Comparison of ENCODE assay signal across 8 cellular contexts in genomic region chr16:2682209-2683021, GRCh38. TPM values are rescaled to one million over a fixed set of nuclear protein-coding genes. Genes with fewer than 3 reads are reported as not detected.
A peak's percentile ranks its signal among the peaks of the same experiment; 100 is the strongest.
DNase-seq lines count a peak whose midpoint lies in the region; ATAC-seq and TF ChIP-seq lines count a peak whose summit lies in the region.

KCTD5 (plus strand) TSS chr16:2682523; CDS start chr16:2682549, 26 bp downstream.

- no peak for TF ChIP-seq CTCF in AG04450 (IDR thresholded peaks at IDR 0.05; ENCODE audit: low read depth, low read length)

- no peaks in the 10 kb centered on the region; the same call in 1 of the 2 replicates for H3K9me3 ChIP-seq in AG04450 (ENCODE audit: control insufficient read depth, insufficient read depth, low read length)

- no peaks in the 10 kb centered on the region for H3K27me3 Mint-ChIP-seq in central memory CD8-positive, alpha-beta T cell

- no peaks in the 10 kb centered on the region for H3K27me3 ChIP-seq in AG04450 (ENCODE audit: control insufficient read depth, insufficient read depth, low read length)

- H3K9me3 Mint-ChIP-seq in central memory CD8-positive, alpha-beta T cell = no peaks in the 10 kb centered on the region

- H3K27ac Mint-ChIP-seq in central memory CD8-positive, alpha-beta T cell (ENCODE audit: low read depth) = peak within 1 kb of the TSS; percentile 94

- CTCF ChIA-PET in AG04450 (lab: Charles Lee) = interaction anchor here (1.0 kb wide), 1 partner anchor 238 kb away, joined by 4 read pairs; no protein-coding TSS in a partner anchor

- H3K27ac ChIP-seq in AG04450 (ENCODE audit: low read depth, low read length) = peak within 1 kb of the TSS; percentile 61

- H3K4me3 ChIP-seq in AG04450 (ENCODE audit: low read depth, low read length) = peak within 1 kb of the TSS; percentile 95

- ATAC-seq in GM19023 (IDR thresholded peaks at IDR 0.05; ENCODE audit: unreplicated experiment) = peak; percentile 73
- ATAC-seq in HG03342 (IDR thresholded peaks at IDR 0.05; ENCODE audit: unreplicated experiment) = peak; percentile 66
- ATAC-seq in activated CD4-positive, CD25-positive, alpha-beta regulatory T cell treated with anti-CD3 and anti-CD28 coated beads, Interleukin-2, amount 50 U/mL, for 24 hours = peak; percentile 96
- ATAC-seq in central memory CD8-positive, alpha-beta T cell (replicated peaks; ENCODE audit: extremely low read depth, poor library complexity, severe bottlenecking) = peak; percentile 91

- peaks cover 14% of the 10 kb centered on the region for H3K4me1 Mint-ChIP-seq in central memory CD8-positive, alpha-beta T cell

- POLR2A ChIA-PET in AG04450 (lab: Yijun Ruan, JAX) = interaction anchor here (0.7 to 1.4 kb wide), 9 partner anchors 9 to 481 kb away, joined by 3 to 11 read pairs (median 4); partner anchors contain the start of genes ELOB and FLYWCH2

- peak; percentile 89 for DNase-seq in AG04450 (ENCODE audit: low read depth, low spot score)
- DNase-seq in NCI-H446 treated with DMSO at 0.1 percent for 48 hours (lab: John Stamatoyannopoulos, UW) = peak; percentile 89
- peak; percentile 90 to 93 for DNase-seq in central memory CD8-positive, alpha-beta T cell (ENCODE audit: low spot score in 2 of 2)
- DNase-seq in iris pigment epithelial cell (ENCODE audit: low read depth) = peak; percentile 97
- peak; percentile 96 to 97 for DNase-seq in stimulated activated CD4-positive, alpha-beta T cell treated with anti-CD3 and anti-CD28 coated beads, Interleukin-12 subunit alpha, Interleukin-12 subunit beta, amount 100 ng/mL, for 24 hours (ENCODE audit: low read depth in 2 of 2)

- peak within 1 kb of the TSS; percentile 96 for H3K4me3 Mint-ChIP-seq in central memory CD8-positive, alpha-beta T cell

- peaks cover 8% of the 10 kb centered on the region for H3K36me3 Mint-ChIP-seq in central memory CD8-positive, alpha-beta T cell (ENCODE audit: insufficient read depth)

RNA-seq across cellular contexts. Expression of gene KCTD5, which starts in this region (rescaled TPM):
- 27.7 and 27.8 TPM in 2 replicates for polyA plus RNA-seq in AG04450 (2011; rRNA removed)
- polyA minus RNA-seq in AG04450 (2011; rRNA and poly(A)+ RNA removed) = 20.7 and 21.0 TPM in 2 replicates

Comparison
In these comparisons a context has a peak if more than half of its experiments do, and no peak if none do; other contexts are left out.
1. Peak in every context shown above with its lines: DNase-seq, ATAC-seq, H3K4me3 ChIP-seq and H3K27ac ChIP-seq.